In genomic region chr1:227939791-227940771, GRCh38 we compare ENCODE assay signal across 17 cellular contexts. TPM values are rescaled to one million over a fixed set of nuclear protein-coding genes. Genes with fewer than 3 reads are reported as not detected.
A peak's percentile ranks its signal among the peaks of the same experiment; 100 is the strongest.
DNase-seq lines count a peak whose midpoint lies in the region; ATAC-seq and TF ChIP-seq lines count a peak whose summit lies in the region.
"Had no signal": no experiment of that assay in that cellular context is flagged by ENCODE, and none has a peak within 500 bp of the region (broad histone marks: within the 10 kb centered on the region; RNA-seq: fewer than 3 reads in every experiment).

No MANE protein-coding gene starts in this region.

- H3K27ac Mint-ChIP-seq in CD14-positive monocyte = no peak overlapping the region

- no peak overlapping the region for H3K9ac ChIP-seq in trophoblast cell (ENCODE audit: low read length)

- H4K8ac ChIP-seq in trophoblast cell (ENCODE audit: low read depth, low read length) = no peak overlapping the region

- no peaks in the 10 kb centered on the region for H3K27me3 ChIP-seq in trophoblast cell (ENCODE audit: insufficient read depth, low read length)
- H3K27me3 ChIP-seq: adrenal gland, foreskin keratinocyte, testis had no signal

- H3K79me2 ChIP-seq in trophoblast cell (ENCODE audit: control insufficient read depth, insufficient read depth, low read length, poor library complexity) = peaks cover 1% of the 10 kb centered on the region

- H3K27me3 Mint-ChIP-seq in CD14-positive monocyte (ENCODE audit: low read depth in 3 of 3) = peaks cover 3 to 14% (median 8%) of the 10 kb centered on the region in 3 donors
- H3K27me3 Mint-ChIP-seq: central memory CD8-positive, alpha-beta T cell had no signal

- H3K9me3 ChIP-seq in HEK293 (ENCODE audit: control insufficient read depth, insufficient read depth, low read depth, low read length) (no peaks in the 10 kb centered on the region), trophoblast cell (ENCODE audit: insufficient read depth, low read depth, low read length) (peaks cover 10% of the 10 kb centered on the region)
- H3K9me3 ChIP-seq: adrenal gland, HAP-1, testis had no signal

- no peak overlapping the region for H2BK12ac ChIP-seq in trophoblast cell (ENCODE audit: low read length)

- POLR2A ChIA-PET in HEK293 (lab: Yijun Ruan, JAX) = no interaction called here

- H3K4me1 ChIP-seq in HEK293 (ENCODE audit: control insufficient read depth, insufficient read depth, low read length) (no peaks in the 10 kb centered on the region), trophoblast cell (ENCODE audit: control insufficient read depth in 1 of 2, insufficient read depth in 2 of 2, low read length in 2 of 2) (peaks cover 35 to 58% of the 10 kb centered on the region in 2 experiments)
- H3K4me1 ChIP-seq: foreskin keratinocyte, HAP-1 had no signal

- H3K4me2 ChIP-seq in trophoblast cell (ENCODE audit: low read length) = no peak overlapping the region

- peak; percentile 43 for DNase-seq in CD14-positive monocyte (ENCODE audit: low spot score)
- DNase-seq in islet precursor cell = peak; percentile 50
- no peak for DNase-seq in trophoblast cell
- no peak for DNase-seq in foreskin melanocyte
- no peak for DNase-seq in DMS79 treated with DMSO at 0.1 percent for 48 hours (lab: John Stamatoyannopoulos, UW)
- DNase-seq: DMS 273 treated with DMSO at 0.1 percent for 48 hours; foreskin keratinocyte; NCI-H345; NK-92 treated with Interleukin-12 subunit alpha and Interleukin-12 subunit beta, amount 100 ng/mL, for 24 hours; SIG-M5; testis had no signal

- TF ChIP-seq CTCF in CD14-positive monocyte (IDR thresholded peaks at IDR 0.05) = no peak
- TF ChIP-seq CTCF in HEK293 (tag by site-specific recombination; IDR thresholded peaks at IDR 0.05) = no peak

- H3K4me3 ChIP-seq in HEK293 (ENCODE audit: low read depth, low read length) (no peak overlapping the region), trophoblast cell (ENCODE audit: low read depth, low read length) (no peak overlapping the region)
- H3K4me3 ChIP-seq: adrenal gland, HAP-1, testis had no signal

- no peak overlapping the region for H3K4ac ChIP-seq in trophoblast cell (ENCODE audit: low read depth, low read length)

- no peak overlapping the region for H3K14ac ChIP-seq in trophoblast cell (ENCODE audit: low read length)

- WGBS in trophoblast cell (ENCODE audit: extremely low coverage, insufficient coverage, insufficient read length) = no CpG with 5 or more reads among the region's 20 CpGs

- no peak overlapping the region for H4K91ac ChIP-seq in trophoblast cell (ENCODE audit: low read depth, low read length)

- no peak for ATAC-seq in GM21717 (IDR thresholded peaks at IDR 0.05; ENCODE audit: unreplicated experiment)
- ATAC-seq: activated CD4-positive, CD25-positive, alpha-beta regulatory T cell treated with anti-CD3 and anti-CD28 coated beads, Interleukin-2, amount 50 U/mL, for 24 hours; foreskin keratinocyte had no signal

- H2AK5ac ChIP-seq in trophoblast cell (ENCODE audit: low read length) = no peak overlapping the region

- no peak overlapping the region for H2BK5ac ChIP-seq in trophoblast cell (ENCODE audit: low read depth, low read length, poor library complexity)

- peaks cover 7% of the 10 kb centered on the region for H3K4me1 Mint-ChIP-seq in CD14-positive monocyte
- H3K4me1 Mint-ChIP-seq: central memory CD8-positive, alpha-beta T cell had no signal

- H4K12ac ChIP-seq in trophoblast cell (ENCODE audit: low read depth, low read length) = no peak overlapping the region

- intact Hi-C loops in CD14-positive monocyte (cut with micrococcal nuclease) = no loop called here

- no peak overlapping the region for H3K23ac ChIP-seq in trophoblast cell (ENCODE audit: low read length)

- no peak overlapping the region for H2BK120ac ChIP-seq in trophoblast cell (ENCODE audit: insufficient read depth, low read length, poor library complexity)

- peaks cover 7% of the 10 kb centered on the region for H3K79me1 ChIP-seq in trophoblast cell (ENCODE audit: low read length)

- H3K36me3 Mint-ChIP-seq in CD14-positive monocyte = no peaks in the 10 kb centered on the region

- H3K36me3 ChIP-seq in HEK293 (ENCODE audit: control insufficient read depth in 2 of 2, insufficient read depth in 1 of 2, low read length in 2 of 2) (no peaks in the 10 kb centered on the region), trophoblast cell (ENCODE audit: control insufficient read depth in 1 of 2, insufficient read depth in 2 of 2, low read length in 2 of 2) (peaks cover 3 to 11% of the 10 kb centered on the region in 2 experiments)
- H3K36me3 ChIP-seq: adrenal gland, HAP-1 had no signal

- no peak overlapping the region for H3K27ac ChIP-seq in HEK293 (ENCODE audit: extremely low read depth, low read depth, low read length)
- H3K27ac ChIP-seq in trophoblast cell (ENCODE audit: low read depth, low read length) = no peak overlapping the region
- H3K27ac ChIP-seq: adrenal gland, foreskin keratinocyte, testis had no signal

- no peak overlapping the region for H2AFZ ChIP-seq in trophoblast cell (ENCODE audit: insufficient read depth, low read length, poor library complexity)

- CTCF ChIA-PET in HEK293 (lab: Yijun Ruan, JAX) = interaction anchor here (0.7 kb wide), 1 partner anchor 491 kb away, joined by 3 read pairs; no protein-coding TSS in a partner anchor

- H3K18ac ChIP-seq in trophoblast cell (ENCODE audit: low read length) = peak overlapping the region; percentile 1

- H3K9me3 Mint-ChIP-seq in CD14-positive monocyte = peaks cover 0 to 6% (median 0%) of the 10 kb centered on the region in 7 donors
- H3K9me3 Mint-ChIP-seq: central memory CD8-positive, alpha-beta T cell had no signal

- no peak overlapping the region for H3K4me3 Mint-ChIP-seq in CD14-positive monocyte
- H3K4me3 Mint-ChIP-seq: central memory CD8-positive, alpha-beta T cell had no signal

TF ChIP-seq in HEK293, 187 proteins besides CTCF, POLR2A, EP300 and RAD21:
- 0 out of 2 replicates have a peak, but pooled peaks have one; percentile 20 for TF ChIP-seq GLIS2 (tag by site-specific recombination; IDR thresholded peaks at IDR 0.05)
- TF ChIP-seq, protein P1, sequence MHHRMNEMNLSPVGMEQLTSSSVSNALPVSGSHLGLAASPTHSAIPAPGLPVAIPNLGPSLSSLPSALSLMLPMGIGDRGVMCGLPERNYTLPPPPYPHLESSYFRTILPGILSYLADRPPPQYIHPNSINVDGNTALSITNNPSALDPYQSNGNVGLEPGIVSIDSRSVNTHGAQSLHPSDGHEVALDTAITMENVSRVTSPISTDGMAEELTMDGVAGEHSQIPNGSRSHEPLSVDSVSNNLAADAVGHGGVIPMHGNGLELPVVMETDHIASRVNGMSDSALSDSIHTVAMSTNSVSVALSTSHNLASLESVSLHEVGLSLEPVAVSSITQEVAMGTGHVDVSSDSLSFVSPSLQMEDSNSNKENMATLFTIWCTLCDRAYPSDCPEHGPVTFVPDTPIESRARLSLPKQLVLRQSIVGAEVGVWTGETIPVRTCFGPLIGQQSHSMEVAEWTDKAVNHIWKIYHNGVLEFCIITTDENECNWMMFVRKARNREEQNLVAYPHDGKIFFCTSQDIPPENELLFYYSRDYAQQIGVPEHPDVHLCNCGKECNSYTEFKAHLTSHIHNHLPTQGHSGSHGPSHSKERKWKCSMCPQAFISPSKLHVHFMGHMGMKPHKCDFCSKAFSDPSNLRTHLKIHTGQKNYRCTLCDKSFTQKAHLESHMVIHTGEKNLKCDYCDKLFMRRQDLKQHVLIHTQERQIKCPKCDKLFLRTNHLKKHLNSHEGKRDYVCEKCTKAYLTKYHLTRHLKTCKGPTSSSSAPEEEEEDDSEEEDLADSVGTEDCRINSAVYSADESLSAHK (tag by site-specific recombination; IDR thresholded peaks at IDR 0.05) = no peak

RNA-seq across cellular contexts. Expression of gene WNT9A, which starts 7.7 kb away (rescaled TPM):
- not detected for polyA plus RNA-seq in CD14-positive monocyte
- polyA plus RNA-seq in trophoblast cell (2013) = 5.1 and 5.7 TPM in 2 replicates

Comparison
In these comparisons a context has a peak if more than half of its experiments do, and no peak if none do; other contexts are left out.
1. DNase-seq: peak in CD14-positive monocyte (single experiment) and islet precursor cell (single experiment); none in trophoblast cell (0 of 2), foreskin melanocyte (single experiment) and DMS79 treated with DMSO at 0.1 percent for 48 hours (single experiment).